Comparison of ENCODE assay signal across 25 cellular contexts in genomic region chr16:7866144-7866543, GRCh38.
"Had no signal": no experiment of that assay in that cellular context is flagged by ENCODE, and none has a peak within 500 bp of the region (broad histone marks: within the 10 kb centered on the region; RNA-seq: fewer than 3 reads in every experiment).

No MANE protein-coding gene starts in this region.

- DNase-seq: IMR-90; Karpas-422; KG1; MG63; NCI-H1092; NCI-H1105 treated with DMSO at 0.1 percent for 48 hours; NCI-H1417 treated with DMSO at 0.1 percent for 48 hours; NCI-H146; NCI-H1694 treated with DMSO at 0.1 percent for 48 hours; NCI-H1930; NCI-H2081; NCI-H2107; NCI-H2227 treated with DMSO at 0.1 percent for 48 hours; NCI-H524; NCI-H526 treated with DMSO at 0.1 percent for 48 hours; NCI-H748 treated with DMSO at 0.1 percent for 48 hours; NK-92 treated with Interleukin-12 subunit alpha and Interleukin-12 subunit beta, amount 100 ng/mL, for 24 hours; PC-3; SHP77; SK-N-SH; SW 1271; T-cell had no signal

- H3K4me1 Mint-ChIP-seq: T-cell had no signal

- H3K9ac ChIP-seq: SK-N-SH had no signal

- H3K27ac Mint-ChIP-seq: T-cell had no signal

- H3K27me3 Mint-ChIP-seq: T-cell had no signal

- H3K36me3 Mint-ChIP-seq: T-cell had no signal

- ATAC-seq: Panc1, PC-3, T-cell had no signal

- H3K9me3 ChIP-seq: MG63, SK-N-SH had no signal

- H3K27me3 ChIP-seq: MG63 had no signal

- H3K4me3 ChIP-seq: MG63 had no signal

- H3K27ac ChIP-seq: HL-60, RWPE1 had no signal

- H3K4me3 Mint-ChIP-seq: T-cell had no signal

- H3K36me3 ChIP-seq: MG63 had no signal
